In the genomic region with DNA sequence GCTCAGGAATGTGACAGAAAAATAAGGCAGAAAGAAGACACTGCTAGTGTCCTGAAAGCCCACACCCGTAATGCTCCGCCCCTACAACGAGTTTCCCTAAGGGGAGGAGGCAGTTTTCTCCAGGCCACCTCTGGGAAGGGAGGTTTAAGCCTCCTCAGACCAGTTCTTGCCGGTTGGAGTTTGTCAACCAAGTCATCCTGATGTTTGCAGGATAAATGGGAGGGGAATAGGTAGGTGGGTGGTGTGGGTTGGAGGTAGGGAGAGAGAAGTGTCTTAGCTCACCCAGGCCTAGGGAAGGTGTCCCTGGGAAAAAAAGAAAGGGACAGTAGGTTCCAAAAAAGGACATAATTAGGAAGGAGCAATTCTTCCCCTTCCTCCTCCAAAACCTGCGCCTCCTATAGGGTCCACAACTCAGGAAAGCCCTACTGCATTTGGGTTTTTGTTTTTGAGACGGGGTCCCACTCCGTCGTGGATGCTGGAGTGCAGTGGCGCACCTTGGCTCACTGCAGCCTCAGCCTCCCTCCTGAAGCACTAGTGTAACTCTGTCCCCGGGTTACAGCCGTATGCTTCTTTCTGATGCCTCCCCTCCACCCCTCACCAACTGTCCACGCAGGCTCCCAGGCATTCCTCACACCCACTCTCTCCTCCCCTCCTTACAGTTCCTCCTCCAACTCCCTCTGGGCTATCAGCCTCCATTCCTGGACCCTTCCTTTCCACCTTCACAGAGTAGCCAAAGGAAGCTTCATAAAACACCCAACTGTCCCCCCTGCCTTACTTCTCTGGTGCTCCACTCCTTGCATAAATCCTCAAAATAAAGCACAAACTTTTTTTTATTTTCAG, we compare ENCODE assay signal across 8 cellular contexts. TPM values are rescaled to one million over a fixed set of nuclear protein-coding genes. Genes with fewer than 3 reads are reported as not detected.
DNase-seq lines count a peak whose midpoint lies in the region; ATAC-seq and TF ChIP-seq lines count a peak whose summit lies in the region.

No MANE protein-coding gene starts in this region.

- no peak overlapping the region for H4K8ac ChIP-seq in neuronal stem cell (ENCODE audit: low read depth, low read length)

- no CpG with 5 or more reads among the region's 12 CpGs for WGBS in neuronal stem cell (ENCODE audit: extremely low coverage in 2 of 2, insufficient read length in 2 of 2, insufficient replicate concordance in 1 of 2), 2 donors
- WGBS in lower leg skin, 2 donors, result 62 to 65% methylated on average over 12 of the region's 12 CpGs

- peaks cover 17% of the 10 kb centered on the region for H3K36me3 Mint-ChIP-seq in endothelial cell (ENCODE audit: low read depth, unreplicated experiment)

- H3K9me3 ChIP-seq in neuronal stem cell (replicated peaks in 1 of 2; ENCODE audit: control insufficient read depth in 2 of 2, insufficient read depth in 1 of 2, low read depth in 1 of 2, low read length in 2 of 2), result no peaks in the 10 kb centered on the region

- no peak overlapping the region for H3K4me3 Mint-ChIP-seq in endothelial cell (ENCODE audit: unreplicated experiment)

- H3K27me3 Mint-ChIP-seq in endothelial cell (ENCODE audit: unreplicated experiment), result peaks cover 6% of the 10 kb centered on the region

- DNase-seq in DMS53 treated with DMSO at 0.1 percent for 48 hours (lab: John Stamatoyannopoulos, UW; ENCODE audit: unreplicated experiment), result peak; percentile 21
- DNase-seq in NCI-H2227 (lab: John Stamatoyannopoulos, UW; ENCODE audit: unreplicated experiment), result peak; percentile 66
- DNase-seq in endothelial cell (ENCODE audit: low spot score), result no peak
- no peak for DNase-seq in neuronal stem cell (ENCODE audit: low spot score)
- DNase-seq in NCI-H1436 treated with DMSO at 0.1 percent for 48 hours (lab: John Stamatoyannopoulos, UW), result no peak
- DNase-seq in stimulated activated CD8-positive, alpha-beta memory T cell treated with anti-CD3 and anti-CD28 coated beads, Interleukin-4, amount 100 ng/mL, for 48 hours, result no peak
- no peak for DNase-seq in lower leg skin (ENCODE audit: low spot score in 2 of 2)

- H3K23ac ChIP-seq in neuronal stem cell (ENCODE audit: low read depth, low read length, poor library complexity), result peak overlapping the region; percentile 29

- H2BK5ac ChIP-seq in neuronal stem cell (ENCODE audit: low read length), result peak overlapping the region; percentile 4

- no peak overlapping the region for H3K4me2 ChIP-seq in neuronal stem cell (ENCODE audit: insufficient read depth, low read length, poor library complexity, severe bottlenecking)

- peaks cover 15 to 34% of the 10 kb centered on the region in 2 donors for H3K4me1 ChIP-seq in neuronal stem cell (ENCODE audit: control insufficient read depth in 2 of 2, insufficient read depth in 1 of 2, low read depth in 1 of 2, low read length in 2 of 2)

- H4K91ac ChIP-seq in neuronal stem cell (ENCODE audit: low read depth, low read length, poor library complexity), result no peak overlapping the region

- peak overlapping the region; percentile 3 for H2BK12ac ChIP-seq in neuronal stem cell (ENCODE audit: low read length)

- intact Hi-C loops in lower leg skin (cut with DNase I; ENCODE audit: low total_unique reads), result no loop called here

- H3K9me3 Mint-ChIP-seq in endothelial cell (ENCODE audit: unreplicated experiment), result no peaks in the 10 kb centered on the region

- peaks cover 11% of the 10 kb centered on the region for H3K79me1 ChIP-seq in neuronal stem cell (ENCODE audit: low read depth, low read length)

- H3K4ac ChIP-seq in neuronal stem cell (ENCODE audit: low read length), result no peak overlapping the region

- H3K4me3 ChIP-seq in neuronal stem cell (ENCODE audit: low read length in 2 of 2) (no peak overlapping the region), lower leg skin (ENCODE audit: low read depth, poor library complexity, severe bottlenecking) (no peak overlapping the region)

- H3K27ac ChIP-seq in neuronal stem cell (replicated peaks; ENCODE audit: low read length), result peak overlapping the region; percentile 61

- no peak for TF ChIP-seq CTCF in endothelial cell (IDR thresholded peaks at IDR 0.05; ENCODE audit: unreplicated experiment)
- no peak for TF ChIP-seq CTCF in lower leg skin (IDR thresholded peaks at IDR 0.05)

- no peak for ATAC-seq in GM21367 (IDR thresholded peaks at IDR 0.05; ENCODE audit: unreplicated experiment)

- no peak for TF ChIP-seq POLR2A in lower leg skin (IDR thresholded peaks at IDR 0.05)

- peak overlapping the region; percentile 85 for H2AK5ac ChIP-seq in neuronal stem cell (ENCODE audit: low read depth, low read length)

- H2BK15ac ChIP-seq in neuronal stem cell (ENCODE audit: low read length), result peak overlapping the region; percentile 70

- H3K18ac ChIP-seq in neuronal stem cell (ENCODE audit: low read length), result peak overlapping the region; percentile 82

- peak overlapping the region; percentile 42 for H3K27ac Mint-ChIP-seq in endothelial cell (ENCODE audit: unreplicated experiment)

- H2BK120ac ChIP-seq in neuronal stem cell (ENCODE audit: low read depth, low read length), result peak overlapping the region; percentile 13

- no peak overlapping the region for H3K9ac ChIP-seq in neuronal stem cell (ENCODE audit: low read depth, low read length, poor library complexity)

- peak overlapping the region; percentile 17 for H2AFZ ChIP-seq in neuronal stem cell (ENCODE audit: low read length)

- H3K27me3 ChIP-seq in neuronal stem cell (ENCODE audit: control insufficient read depth in 3 of 3, insufficient read depth in 3 of 3, low read depth in 1 of 3, low read length in 3 of 3), result no peaks in the 10 kb centered on the region

- no peak overlapping the region for H3K14ac ChIP-seq in neuronal stem cell (ENCODE audit: low read length)

- H3K4me1 Mint-ChIP-seq in endothelial cell (ENCODE audit: unreplicated experiment), result peaks cover 18% of the 10 kb centered on the region

- peaks cover 8 to 15% of the 10 kb centered on the region in 2 donors for H3K36me3 ChIP-seq in neuronal stem cell (replicated peaks in 1 of 2; ENCODE audit: control insufficient read depth in 2 of 2, insufficient read depth in 2 of 2, low read length in 2 of 2)

RNA-seq across cellular contexts. Expression of a gene that starts 2.0 kb away (rescaled TPM):
- total RNA-seq in endothelial cell (ENCODE audit: unreplicated experiment) (42.9 TPM), lower leg skin (10 to 100 TPM; 20.5 to 26.5 (median 25.0) TPM)
- 13.1 TPM for polyA plus RNA-seq in neuronal stem cell (2013, experiment 1 of 2)
- 13.1 TPM for polyA plus RNA-seq in neuronal stem cell (2013, experiment 2 of 2)

RNA-seq across cellular contexts. Expression of a gene that starts 19.4 kb away (rescaled TPM):
- total RNA-seq in endothelial cell (ENCODE audit: unreplicated experiment), result 17.5 TPM
- polyA plus RNA-seq in neuronal stem cell (2013, experiment 1 of 2), result 25.7 TPM
- 25.5 TPM for polyA plus RNA-seq in neuronal stem cell (2013, experiment 2 of 2)
- total RNA-seq in lower leg skin, result 100 to 1,000 TPM; 139 to 161 (median 154) TPM

RNA-seq across cellular contexts. Expression of a gene that starts 20.4 kb away (rescaled TPM):
- total RNA-seq in endothelial cell (ENCODE audit: unreplicated experiment), result 11.8 TPM
- polyA plus RNA-seq in neuronal stem cell (2013, experiment 1 of 2), result 2.7 TPM
- polyA plus RNA-seq in neuronal stem cell (2013, experiment 2 of 2), result 2.7 TPM
- 10 to 100 TPM; 17.3 to 45.7 (median 26.6) TPM for total RNA-seq in lower leg skin

RNA-seq across cellular contexts. Expression of a gene that starts 20.6 kb away (rescaled TPM):
- total RNA-seq in endothelial cell (ENCODE audit: unreplicated experiment) (0.49 TPM), lower leg skin (1 to 10 TPM in 3 of 4 donors, under 1 TPM in 1; 0.25 to 2.2 (median 1.6) TPM)
- 1.4 TPM for polyA plus RNA-seq in neuronal stem cell (2013, experiment 1 of 2)
- 2.0 TPM for polyA plus RNA-seq in neuronal stem cell (2013, experiment 2 of 2)

RNA-seq across cellular contexts. Expression of a gene that starts 33.0 kb away (rescaled TPM):
- total RNA-seq in endothelial cell (ENCODE audit: unreplicated experiment) (6.7 TPM), lower leg skin (1 to 10 TPM; 2.5 to 7.3 (median 5.6) TPM)
- polyA plus RNA-seq in neuronal stem cell (2013, experiment 1 of 2), result 1.9 TPM
- polyA plus RNA-seq in neuronal stem cell (2013, experiment 2 of 2), result 1.9 TPM

Comparison
In these comparisons a context has a peak if more than half of its experiments do, and no peak if none do; other contexts are left out.
1. DNase-seq: peak in DMS53 treated with DMSO at 0.1 percent for 48 hours (single experiment) and NCI-H2227 (single experiment); none in endothelial cell (single experiment), neuronal stem cell (single experiment), NCI-H1436 treated with DMSO at 0.1 percent for 48 hours (single experiment), stimulated activated CD8-positive, alpha-beta memory T cell treated with anti-CD3 and anti-CD28 coated beads, Interleukin-4, amount 100 ng/mL, for 48 hours (single experiment) and lower leg skin (0 of 2).